In the genomic region with DNA sequence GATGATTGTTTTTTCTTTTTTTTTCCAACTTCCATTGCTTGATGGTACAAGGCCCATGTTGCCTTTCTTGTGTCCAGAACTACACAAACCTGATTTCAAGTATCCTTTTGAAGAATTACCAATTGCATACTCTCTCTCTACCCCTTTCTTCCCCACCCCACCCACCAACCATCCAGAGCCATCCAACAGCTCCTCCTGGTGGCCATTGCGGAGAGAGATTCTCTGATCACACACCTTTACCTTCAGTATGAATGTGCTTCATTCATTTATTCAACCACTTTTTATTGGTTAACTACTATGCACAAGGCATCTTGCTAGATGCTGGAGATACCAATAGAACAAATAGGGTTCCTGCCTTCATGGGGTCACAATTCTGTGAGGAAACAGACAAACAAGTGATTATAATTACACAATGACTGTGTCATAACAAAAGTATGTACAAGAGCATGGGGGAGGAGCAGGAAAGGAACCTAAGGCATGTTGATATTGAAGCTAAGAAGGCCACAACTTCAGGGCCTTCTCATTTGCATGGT, we compare ENCODE assay signal across 9 cellular contexts.
A peak's percentile ranks its signal among the peaks of the same experiment; 100 is the strongest.
DNase-seq lines count a peak whose midpoint lies in the region; TF ChIP-seq lines count a peak whose summit lies in the region.
"Had no signal": no experiment of that assay in that cellular context is flagged by ENCODE, and none has a peak within 500 bp of the region (broad histone marks: within the 10 kb centered on the region; RNA-seq: fewer than 3 reads in every experiment).

No MANE protein-coding gene starts in this region.

- H3K4me3 Mint-ChIP-seq in progenitor cell of endocrine pancreas (ENCODE audit: low read depth): no peak overlapping the region
- H3K4me3 Mint-ChIP-seq: CD8-positive, alpha-beta memory T cell had no signal

- peaks cover 1% of the 10 kb centered on the region for H3K36me3 Mint-ChIP-seq in progenitor cell of endocrine pancreas (ENCODE audit: insufficient read depth)
- H3K36me3 Mint-ChIP-seq: CD8-positive, alpha-beta memory T cell had no signal

- DNase-seq in NCI-H524 (lab: John Stamatoyannopoulos, UW) (peak; percentile 11 to 26), NCI-H524 treated with DMSO at 0.1 percent for 48 hours (lab: John Stamatoyannopoulos, UW) (no peak), NB4 (ENCODE audit: low read depth) (peak; percentile 44), fibroblast of pulmonary artery (ENCODE audit: low read depth) (peak; percentile 73), progenitor cell of endocrine pancreas (ENCODE audit: low spot score, unreplicated experiment) (peak; percentile 40), occipital lobe (lab: John Stamatoyannopoulos, UW) (no peak), epidermal melanocyte (ENCODE audit: insufficient read length, low spot score) (no peak)
- peak; percentile 3 to 8 for DNase-seq in activated CD4-positive, alpha-beta T cell treated with anti-CD3 and anti-CD28 coated beads, Interleukin-2, amount 50 U/mL, for 4 hours

- TF ChIP-seq POLR2A in NB4 (IDR thresholded peaks at IDR 0.05; ENCODE audit: extremely low read depth, insufficient read length): no peak

- peaks cover 7% of the 10 kb centered on the region for H3K9me3 Mint-ChIP-seq in progenitor cell of endocrine pancreas (ENCODE audit: low read depth)

- H3K4me3 ChIP-seq in NB4 (ENCODE audit: low read depth, low read length) (no peak overlapping the region), fibroblast of pulmonary artery (replicated peaks; ENCODE audit: low read depth, low read length) (no peak overlapping the region)

- H3K4me1 Mint-ChIP-seq in progenitor cell of endocrine pancreas (ENCODE audit: low read depth): peaks cover 5% of the 10 kb centered on the region
- H3K4me1 Mint-ChIP-seq: CD8-positive, alpha-beta memory T cell had no signal

- H3K27ac Mint-ChIP-seq in progenitor cell of endocrine pancreas: no peak overlapping the region
- H3K27ac Mint-ChIP-seq: CD8-positive, alpha-beta memory T cell had no signal

- H3K27me3 Mint-ChIP-seq in progenitor cell of endocrine pancreas: no peaks in the 10 kb centered on the region

- peak; percentile 48 for TF ChIP-seq CTCF in NB4 (IDR thresholded peaks at IDR 0.05; ENCODE audit: low read depth, low read length)
- peak; percentile 86 for TF ChIP-seq CTCF in fibroblast of pulmonary artery (IDR thresholded peaks at IDR 0.05; ENCODE audit: low read length, missing control alignments)
- peak; percentile 71 for TF ChIP-seq CTCF in progenitor cell of endocrine pancreas (IDR thresholded peaks at IDR 0.05; ENCODE audit: unreplicated experiment)

Comparison
In these comparisons a context has a peak if more than half of its experiments do, and no peak if none do; other contexts are left out.
1. DNase-seq: peak in NCI-H524 (2 of 2), NB4 (single experiment), activated CD4-positive, alpha-beta T cell treated with anti-CD3 and anti-CD28 coated beads, Interleukin-2, amount 50 U/mL, for 4 hours (2 of 2), fibroblast of pulmonary artery (single experiment) and progenitor cell of endocrine pancreas (single experiment); none in NCI-H524 treated with DMSO at 0.1 percent for 48 hours (single experiment), occipital lobe (single experiment) and epidermal melanocyte (single experiment).
2. Peak in every context shown above with its lines, with median percentiles within 50 percentile points of each other: CTCF ChIP-seq.